Comparison of ENCODE assay signal across 9 cellular contexts in genomic region chr19:42206871-42207755, GRCh38. TPM values are rescaled to one million over a fixed set of nuclear protein-coding genes. Genes with fewer than 3 reads are reported as not detected.
DNase-seq lines count a peak whose midpoint lies in the region; ATAC-seq and TF ChIP-seq lines count a peak whose summit lies in the region.
"Had no signal": no experiment of that assay in that cellular context is flagged by ENCODE, and none has a peak within 500 bp of the region (broad histone marks: within the 10 kb centered on the region; RNA-seq: fewer than 3 reads in every experiment).

No MANE protein-coding gene starts in this region.

- no peak overlapping the region for H3K9ac ChIP-seq in DND-41 (ENCODE audit: low read depth, low read length)

- peak overlapping the region; percentile 39 for H3K4me3 Mint-ChIP-seq in central memory CD8-positive, alpha-beta T cell

- no peak for TF ChIP-seq CTCF in DND-41 (IDR thresholded peaks at IDR 0.05; ENCODE audit: borderline replicate concordance, extremely low read depth, low read length, poor library complexity, severe bottlenecking)
- TF ChIP-seq CTCF in osteoblast (IDR thresholded peaks at IDR 0.05; ENCODE audit: extremely low read depth, low read depth, low read length) = no peak

- H3K36me3 Mint-ChIP-seq in central memory CD8-positive, alpha-beta T cell (ENCODE audit: insufficient read depth) = peaks cover 74% of the 10 kb centered on the region

- H3K27ac ChIP-seq in DND-41 (ENCODE audit: low read length) = no peak overlapping the region; the same call in 1 of the 2 replicates
- H3K27ac ChIP-seq in KOPT-K1 (ENCODE audit: low read depth, low read length, poor library complexity, severe bottlenecking) = peak overlapping the region; percentile 56
- peak overlapping the region; percentile 75 for H3K27ac ChIP-seq in osteoblast (ENCODE audit: low read depth, low read length)

- H3K36me3 ChIP-seq in DND-41 (ENCODE audit: insufficient read depth, low read length) (peaks cover 70% of the 10 kb centered on the region), KOPT-K1 (ENCODE audit: insufficient read depth, low read length) (peaks cover 88% of the 10 kb centered on the region), osteoblast (ENCODE audit: insufficient read depth, low read length) (peaks cover 38% of the 10 kb centered on the region)

- H3K4me2 ChIP-seq in DND-41 (ENCODE audit: insufficient read depth, low read length) (no peak overlapping the region), osteoblast (ENCODE audit: insufficient read depth, low read length) (peak overlapping the region; percentile 58)

- H3K4me3 ChIP-seq in DND-41 (ENCODE audit: low read depth in 1 of 2, low read length in 2 of 2) (no peak overlapping the region), osteoblast (ENCODE audit: insufficient read depth, low read length) (no peak overlapping the region)

- H2AFZ ChIP-seq in DND-41 (ENCODE audit: low read depth, low read length) = no peak overlapping the region
- no peak overlapping the region for H2AFZ ChIP-seq in osteoblast (ENCODE audit: low read length)

- H3K4me1 Mint-ChIP-seq in central memory CD8-positive, alpha-beta T cell = peaks cover 58% of the 10 kb centered on the region

- ATAC-seq in DND-41 (ENCODE audit: insufficient read depth, low read depth) (peak; percentile 47), GM18909 (IDR thresholded peaks at IDR 0.05; ENCODE audit: poor library complexity, unreplicated experiment) (no peak)
- no peak for ATAC-seq in central memory CD8-positive, alpha-beta T cell (replicated peaks; ENCODE audit: extremely low read depth, poor library complexity, severe bottlenecking)

- no peaks in the 10 kb centered on the region for H3K27me3 Mint-ChIP-seq in central memory CD8-positive, alpha-beta T cell

- H3K9me3 ChIP-seq in DND-41 (ENCODE audit: insufficient read depth, low read length, severe bottlenecking) (no peaks in the 10 kb centered on the region), KOPT-K1 (ENCODE audit: insufficient read depth, low read length, poor library complexity, severe bottlenecking) (no peaks in the 10 kb centered on the region), osteoblast (ENCODE audit: low read depth, low read length) (no peaks in the 10 kb centered on the region)

- H3K27me3 ChIP-seq in DND-41 (ENCODE audit: insufficient read depth, low read length, poor library complexity) = no peaks in the 10 kb centered on the region
- no peaks in the 10 kb centered on the region for H3K27me3 ChIP-seq in osteoblast (ENCODE audit: insufficient read depth, low read length)

- H3K79me2 ChIP-seq in DND-41 (ENCODE audit: insufficient read depth, low read length) (peaks cover 32% of the 10 kb centered on the region), osteoblast (ENCODE audit: insufficient read depth, low read length) (peaks cover 47% of the 10 kb centered on the region)

- H3K27ac Mint-ChIP-seq in central memory CD8-positive, alpha-beta T cell (ENCODE audit: low read depth) = peak overlapping the region; percentile 86

- H3K9me3 Mint-ChIP-seq in central memory CD8-positive, alpha-beta T cell = no peaks in the 10 kb centered on the region

- H4K20me1 ChIP-seq in DND-41 (ENCODE audit: insufficient read depth, low read length) (peaks cover 11% of the 10 kb centered on the region; the same call in 1 of the 2 replicates), osteoblast (ENCODE audit: insufficient read depth, low read length) (peaks cover 6% of the 10 kb centered on the region)

- DNase-seq in DND-41 (no peak), osteoblast (ENCODE audit: insufficient read length, low spot score, missing footprints) (peak; percentile 98), RPMI8226 (no peak), DMS153 (lab: John Stamatoyannopoulos, UW) (no peak), NCI-H748 treated with DMSO at 0.1 percent for 48 hours (lab: John Stamatoyannopoulos, UW) (no peak)
- no peak for DNase-seq in central memory CD8-positive, alpha-beta T cell (ENCODE audit: low spot score in 2 of 2)
- DNase-seq: midbrain had no signal

- 0 out of 2 replicates have a peak, but pooled peaks cover 9% of the 10 kb centered on the region for H3K4me1 ChIP-seq in DND-41 (ENCODE audit: insufficient read depth, low read length)
- H3K4me1 ChIP-seq in osteoblast (ENCODE audit: insufficient read depth, low read length) = peaks cover 28% of the 10 kb centered on the region

RNA-seq across cellular contexts. Expression of gene DEDD2, which starts 10.4 kb away (rescaled TPM):
- total RNA-seq in osteoblast = 19.9 and 26.2 TPM in 2 replicates

RNA-seq across cellular contexts. Expression of gene ZNF526, which starts 13.0 kb away (rescaled TPM):
- 11.5 and 11.9 TPM in 2 replicates for total RNA-seq in osteoblast

RNA-seq across cellular contexts. Expression of gene GSK3A, which starts 35.3 kb away (rescaled TPM):
- total RNA-seq in osteoblast = 16.2 and 18.1 TPM in 2 replicates

RNA-seq across cellular contexts. Expression of gene ERF, which starts 47.8 kb away (rescaled TPM):
- total RNA-seq in osteoblast = 31.8 and 44.8 TPM in 2 replicates
